In genomic region chr3:149715247-149715646, GRCh38 we compare ENCODE assay signal across 25 cellular contexts. TPM values are rescaled to one million over a fixed set of nuclear protein-coding genes. Genes with fewer than 3 reads are reported as not detected.
DNase-seq lines count a peak whose midpoint lies in the region; ATAC-seq and TF ChIP-seq lines count a peak whose summit lies in the region.
"Had no signal": no experiment of that assay in that cellular context is flagged by ENCODE, and none has a peak within 500 bp of the region (broad histone marks: within the 10 kb centered on the region; RNA-seq: fewer than 3 reads in every experiment).

No MANE protein-coding gene starts in this region.

- peaks cover 8% of the 10 kb centered on the region for H3K4me1 ChIP-seq in mammary epithelial cell (ENCODE audit: insufficient read depth, low read length)
- peaks cover 0 to 4% of the 10 kb centered on the region in 2 donors for H3K4me1 ChIP-seq in breast epithelium
- H3K4me1 ChIP-seq in IMR-90 (ENCODE audit: control insufficient read depth, insufficient read depth, low read length): no peaks in the 10 kb centered on the region
- peaks cover 8% of the 10 kb centered on the region; the same call in 1 of the 2 replicates for H3K4me1 ChIP-seq in Panc1 (ENCODE audit: control insufficient read depth, insufficient read depth, low read length)
- no peaks in the 10 kb centered on the region for H3K4me1 ChIP-seq in trophoblast cell (ENCODE audit: control insufficient read depth in 1 of 2, insufficient read depth in 2 of 2, low read length in 2 of 2)
- H3K4me1 ChIP-seq in thyroid gland: no peaks in the 10 kb centered on the region
- H3K4me1 ChIP-seq: BE2C, BLaER1 had no signal

- dilution Hi-C loops in mammary epithelial cell (cut with HindIII; ENCODE audit: low sequenced_read_pairs): loop anchor here (5.0 kb wide), 1 partner anchor 53 kb away; no protein-coding TSS in a partner anchor
- dilution Hi-C loops in IMR-90 (cut with HindIII; ENCODE audit: low sequenced_read_pairs, unreplicated experiment): no loop called here

- H3K9ac ChIP-seq in mammary epithelial cell (ENCODE audit: insufficient read depth, low read length) (no peak overlapping the region), IMR-90 (ENCODE audit: low read depth, low read length) (no peak overlapping the region), trophoblast cell (ENCODE audit: low read length) (peak overlapping the region; percentile 18)
- H3K9ac ChIP-seq: BLaER1 had no signal

- H2BK12ac ChIP-seq in trophoblast cell (ENCODE audit: low read length): no peak overlapping the region

- no peak overlapping the region for H4K5ac ChIP-seq in IMR-90 (ENCODE audit: low read depth, low read length)

- in situ Hi-C loops in mammary epithelial cell (cut with MboI; ENCODE audit: low sequenced_read_pairs in 2 of 2): loop anchor here (5.0 to 10.0 kb wide), 2 partner anchors 150 to 188 kb away; no protein-coding TSS in a partner anchor
- in situ Hi-C loops in IMR-90 (cut with MboI; ENCODE audit: low sequenced_read_pairs): loop anchor here (5.0 to 25.0 kb wide), 3 partner anchors 203 to 753 kb away; no protein-coding TSS in a partner anchor
- in situ Hi-C loops in Panc1 (cut with HindIII; ENCODE audit: low pct_unique_long_range_greater_than_20kb, low sequenced_read_pairs): no loop called here

- H3K14ac ChIP-seq in IMR-90 (replicated peaks; ENCODE audit: low read depth, low read length) (no peak overlapping the region), trophoblast cell (ENCODE audit: low read length) (no peak overlapping the region)

- TF ChIP-seq POLR2A in breast epithelium (IDR thresholded peaks at IDR 0.05) (no peak), IMR-90 (IDR thresholded peaks at IDR 0.05; ENCODE audit: low read depth, low read length) (no peak), thyroid gland (IDR thresholded peaks at IDR 0.05) (no peak)

- ATAC-seq in IMR-90 (ENCODE audit: low read depth) (no peak), Panc1 (0 out of 2 replicates have a peak, but pooled peaks have one; percentile 35)
- ATAC-seq: GM12878 had no signal

- no peak overlapping the region for H2BK15ac ChIP-seq in IMR-90 (ENCODE audit: low read depth, low read length)

- no peaks in the 10 kb centered on the region for H3K36me3 ChIP-seq in mammary epithelial cell (ENCODE audit: insufficient read depth, low read length)
- H3K36me3 ChIP-seq in breast epithelium: no peaks in the 10 kb centered on the region
- H3K36me3 ChIP-seq in IMR-90 (ENCODE audit: control insufficient read depth, insufficient read depth, low read length): no peaks in the 10 kb centered on the region
- H3K36me3 ChIP-seq in Panc1 (ENCODE audit: control insufficient read depth, insufficient read depth, low read length): no peaks in the 10 kb centered on the region
- H3K36me3 ChIP-seq in trophoblast cell (ENCODE audit: control insufficient read depth in 1 of 2, insufficient read depth in 2 of 2, low read length in 2 of 2): no peaks in the 10 kb centered on the region
- H3K36me3 ChIP-seq in thyroid gland: no peaks in the 10 kb centered on the region
- H3K36me3 ChIP-seq: BE2C, BLaER1 had no signal

- DNase-seq in mammary epithelial cell (no peak), breast epithelium (ENCODE audit: low spot score in 2 of 2) (no peak), IMR-90 (no peak), Panc1 (ENCODE audit: low read depth, low spot score) (no peak), trophoblast cell (no peak), thyroid gland (no peak), NOMO-1 treated with DMSO at 0.1 percent for 48 hours (lab: John Stamatoyannopoulos, UW; ENCODE audit: unreplicated experiment) (no peak)
- DNase-seq: 8988T; ACHN; BE2C; C1 segment of cervical spinal cord; CD4-positive, alpha-beta memory T cell; CD4-positive, CD25-positive, alpha-beta regulatory T cell; CD8-positive, alpha-beta memory T cell; COR-L47; DMS 273 treated with DMSO at 0.1 percent for 48 hours; DMS153; DMS53; DMS79; DND-41; EL; GDM1 had no signal

- H3K9me3 ChIP-seq in mammary epithelial cell (replicated peaks; ENCODE audit: insufficient read depth, low read length) (no peaks in the 10 kb centered on the region), breast epithelium (no peaks in the 10 kb centered on the region), IMR-90 (ENCODE audit: control insufficient read depth, insufficient read depth, low read length) (no peaks in the 10 kb centered on the region), Panc1 (ENCODE audit: control insufficient read depth, insufficient read depth, low read depth, low read length) (peaks cover 8% of the 10 kb centered on the region; the same call in 1 of the 2 replicates), trophoblast cell (ENCODE audit: insufficient read depth, low read depth, low read length) (no peaks in the 10 kb centered on the region), thyroid gland (no peaks in the 10 kb centered on the region)
- H3K9me3 ChIP-seq: BE2C, BLaER1 had no signal

- no peak overlapping the region for H3K4ac ChIP-seq in IMR-90 (ENCODE audit: low read depth, low read length)
- no peak overlapping the region for H3K4ac ChIP-seq in trophoblast cell (ENCODE audit: low read depth, low read length)

- POLR2A ChIA-PET in IMR-90 (lab: Charles Lee; ENCODE audit: unreplicated experiment): no interaction called here
- POLR2A ChIA-PET in Panc1 (lab: Charles Lee): interaction anchor here (0.6 kb wide), 1 partner anchor 63 kb away, joined by 12 read pairs; no protein-coding TSS in a partner anchor

- H2AK9ac ChIP-seq in IMR-90 (replicated peaks; ENCODE audit: low read depth, low read length, poor library complexity): no peak overlapping the region

- no peaks in the 10 kb centered on the region; a peak in 1 of 4 replicates for H3K79me1 ChIP-seq in IMR-90 (ENCODE audit: low read depth in 1 of 2, low read length in 2 of 2)
- no peaks in the 10 kb centered on the region for H3K79me1 ChIP-seq in trophoblast cell (ENCODE audit: low read length)

- H2BK5ac ChIP-seq in IMR-90 (ENCODE audit: low read depth, low read length, poor library complexity, severe bottlenecking) (no peak overlapping the region), trophoblast cell (ENCODE audit: low read depth, low read length, poor library complexity) (no peak overlapping the region)

- H3K23ac ChIP-seq in IMR-90 (ENCODE audit: low read depth, low read length) (no peak overlapping the region), trophoblast cell (ENCODE audit: low read length) (no peak overlapping the region)

- TF ChIP-seq CTCF in mammary epithelial cell (conservative IDR thresholded peaks at IDR 0.05 in 1 of 2, IDR thresholded peaks at IDR 0.05 in 1 of 2; ENCODE audit: extremely low read depth in 1 of 2, insufficient read depth in 1 of 2, low read depth in 1 of 2, low read length in 2 of 2): no peak
- TF ChIP-seq CTCF in breast epithelium (IDR thresholded peaks at IDR 0.05): no peak
- TF ChIP-seq CTCF in IMR-90 (conservative IDR thresholded peaks at IDR 0.05; ENCODE audit: low read depth, low read length): no peak
- TF ChIP-seq CTCF in Panc1 (IDR thresholded peaks at IDR 0.05): no peak
- no peak for TF ChIP-seq CTCF in thyroid gland (IDR thresholded peaks at IDR 0.05)

- H2AK5ac ChIP-seq in IMR-90 (ENCODE audit: low read depth, low read length): peak overlapping the region; percentile 15; the same call in 1 of the 2 replicates
- peak overlapping the region; percentile 69 for H2AK5ac ChIP-seq in trophoblast cell (ENCODE audit: low read length)

- H3K27me3 ChIP-seq in mammary epithelial cell (ENCODE audit: insufficient read depth, low read length) (no peaks in the 10 kb centered on the region), breast epithelium (no peaks in the 10 kb centered on the region), IMR-90 (ENCODE audit: control insufficient read depth, insufficient read depth, low read length) (no peaks in the 10 kb centered on the region), Panc1 (ENCODE audit: control insufficient read depth, insufficient read depth, low read length) (no peaks in the 10 kb centered on the region), trophoblast cell (ENCODE audit: insufficient read depth, low read length) (no peaks in the 10 kb centered on the region), thyroid gland (no peaks in the 10 kb centered on the region)
- H3K27me3 ChIP-seq: BE2C, BLaER1 had no signal

- no peak overlapping the region for H2BK20ac ChIP-seq in IMR-90 (ENCODE audit: low read depth, low read length)

- H2BK120ac ChIP-seq in IMR-90 (ENCODE audit: low read depth, low read length): no peak overlapping the region
- no peak overlapping the region for H2BK120ac ChIP-seq in trophoblast cell (ENCODE audit: insufficient read depth, low read length, poor library complexity)

- no peak overlapping the region for H4K8ac ChIP-seq in IMR-90 (ENCODE audit: low read depth in 2 of 2, low read length in 2 of 2)
- H4K8ac ChIP-seq in trophoblast cell (ENCODE audit: low read depth, low read length): peak overlapping the region; percentile 11

- 15% methylated on average over 10 of the region's 13 CpGs for WGBS in mammary epithelial cell (ENCODE audit: low coverage, missing lambda C conversion rate)
- WGBS in IMR-90 (ENCODE audit: extremely low coverage in 2 of 2, insufficient read length in 1 of 2), 2 experiments: 97% methylated on average over 8 of the region's 13 CpGs; no CpG with 5 or more reads in 1 of the 2 experiments
- no CpG with 5 or more reads among the region's 13 CpGs for WGBS in trophoblast cell (ENCODE audit: extremely low coverage, insufficient coverage, insufficient read length)
- 92 to 97% methylated on average over 13 of the region's 13 CpGs for WGBS in thyroid gland, 2 donors

- no peaks in the 10 kb centered on the region for H3K9me1 ChIP-seq in IMR-90 (ENCODE audit: insufficient read depth, low read length)

- H4K12ac ChIP-seq in trophoblast cell (ENCODE audit: low read depth, low read length): no peak overlapping the region

- H3K18ac ChIP-seq in IMR-90 (ENCODE audit: low read depth, low read length) (no peak overlapping the region), trophoblast cell (ENCODE audit: low read length) (no peak overlapping the region)

- no peak overlapping the region for H3K56ac ChIP-seq in IMR-90 (ENCODE audit: extremely low read depth, insufficient read depth, low read length)

- peak overlapping the region; percentile 67 for H2AFZ ChIP-seq in mammary epithelial cell (ENCODE audit: low read depth, low read length)
- no peak overlapping the region for H2AFZ ChIP-seq in IMR-90 (replicated peaks; ENCODE audit: low read length, poor library complexity)
- H2AFZ ChIP-seq in trophoblast cell (ENCODE audit: insufficient read depth, low read length, poor library complexity): no peak overlapping the region

- H3K4me2 ChIP-seq in mammary epithelial cell (ENCODE audit: insufficient read depth, low read depth, low read length): no peak overlapping the region
- H3K4me2 ChIP-seq in IMR-90 (ENCODE audit: low read depth, low read length): no peak overlapping the region
- H3K4me2 ChIP-seq in trophoblast cell (ENCODE audit: low read length): no peak overlapping the region
- H3K4me2 ChIP-seq: BLaER1 had no signal

- CTCF ChIA-PET in mammary epithelial cell (lab: Charles Lee; ENCODE audit: low non-redundant PET): no interaction called here
- CTCF ChIA-PET in IMR-90 (lab: Yijun Ruan, JAX): no interaction called here
- CTCF ChIA-PET in Panc1 (lab: Charles Lee): interaction anchor here (1.0 kb wide), 1 partner anchor 10 kb away, joined by 3 read pairs; no protein-coding TSS in a partner anchor

- H4K91ac ChIP-seq in IMR-90 (ENCODE audit: insufficient read depth, low read depth, low read length) (no peak overlapping the region), trophoblast cell (ENCODE audit: low read depth, low read length) (peak overlapping the region; percentile 51)

- no peak overlapping the region for H3K4me3 ChIP-seq in mammary epithelial cell (replicated peaks in 1 of 3; ENCODE audit: insufficient read depth in 1 of 3, low read depth in 2 of 3, low read length in 3 of 3)
- H3K4me3 ChIP-seq in breast epithelium: peak overlapping the region in 1 of 3 donors; percentile 29
- no peak overlapping the region for H3K4me3 ChIP-seq in IMR-90 (ENCODE audit: insufficient read depth, low read depth, low read length)
- H3K4me3 ChIP-seq in Panc1 (ENCODE audit: low read depth in 2 of 2, low read length in 2 of 2): no peak overlapping the region
- H3K4me3 ChIP-seq in trophoblast cell (ENCODE audit: low read depth, low read length): no peak overlapping the region
- no peak overlapping the region for H3K4me3 ChIP-seq in thyroid gland (replicated peaks in 1 of 3)
- H3K4me3 ChIP-seq: BLaER1, GM12878 had no signal

- TF ChIP-seq RAD21 in IMR-90 (IDR thresholded peaks at IDR 0.05; ENCODE audit: low read length): no peak

- no peak overlapping the region for H3K27ac ChIP-seq in mammary epithelial cell (ENCODE audit: insufficient read depth, low read depth, low read length)
- no peak overlapping the region for H3K27ac ChIP-seq in breast epithelium
- H3K27ac ChIP-seq in IMR-90 (ENCODE audit: insufficient read depth, low read length): no peak overlapping the region
- H3K27ac ChIP-seq in Panc1 (ENCODE audit: low read length): no peak overlapping the region
- no peak overlapping the region for H3K27ac ChIP-seq in trophoblast cell (ENCODE audit: low read depth, low read length)
- no peak overlapping the region for H3K27ac ChIP-seq in thyroid gland
- H3K27ac ChIP-seq: BLaER1 had no signal

- intact Hi-C loops in mammary epithelial cell (cut with micrococcal nuclease) (no loop called here), breast epithelium (cut with DNase I; ENCODE audit: low total_unique reads) (no loop called here), IMR-90 (cut with micrococcal nuclease) (no loop called here), Panc1 (cut with micrococcal nuclease; ENCODE audit: unreplicated experiment) (loop anchor here (5.0 to 10.0 kb wide), 2 partner anchors 180 to 203 kb away; no protein-coding TSS in a partner anchor), thyroid gland (cut with DNase I) (loop anchor here (5.0 to 10.0 kb wide), 3 partner anchors 50 to 203 kb away; no protein-coding TSS in a partner anchor)

- H3K79me2 ChIP-seq in mammary epithelial cell (ENCODE audit: insufficient read depth, low read length) (no peaks in the 10 kb centered on the region), trophoblast cell (ENCODE audit: control insufficient read depth, insufficient read depth, low read length, poor library complexity) (no peaks in the 10 kb centered on the region)

- BruUV-seq in mammary epithelial cell (replicated peaks; lab: Mats Ljungman, UMichigan) (no TSS peak), IMR-90 (replicated peaks; lab: Mats Ljungman, UMichigan) (no TSS peak), Panc1 (replicated peaks; lab: Mats Ljungman, UMichigan) (no TSS peak)

- H4K20me1 ChIP-seq in mammary epithelial cell (ENCODE audit: insufficient read depth, low read length): no peaks in the 10 kb centered on the region
- no peaks in the 10 kb centered on the region for H4K20me1 ChIP-seq in IMR-90 (ENCODE audit: insufficient read depth, low read length)
- H4K20me1 ChIP-seq: BLaER1 had no signal

RNA-seq across cellular contexts. Expression of gene COMMD2, which starts 37.0 kb away (rescaled TPM):
- total RNA-seq in mammary epithelial cell: 10 to 100 TPM; 29.3 to 38.8 TPM
- polyA plus RNA-seq in mammary epithelial cell: 33.9 TPM
- polyA minus RNA-seq in mammary epithelial cell: 31.6 TPM
- total RNA-seq in breast epithelium: 10 to 100 TPM; 26.2 to 38.8 (median 26.4) TPM
- 31.9 and 46.1 TPM in 2 replicates for total RNA-seq in IMR-90 (2012; rRNA removed)
- 23.6 and 25.9 TPM in 2 replicates for polyA plus RNA-seq in IMR-90 (2012; rRNA removed)
- 6.3 and 8.4 TPM in 2 replicates for polyA plus RNA-seq in IMR-90 (2012; cell fraction: cytosol; rRNA removed)
- 4.1 and 14.8 TPM in 2 replicates for polyA plus RNA-seq in IMR-90 (2012; cell fraction: nucleus; rRNA removed; ENCODE audit: low replicate concordance)
- 70.2 TPM for total RNA-seq in Panc1 (2021; ENCODE audit: unreplicated experiment)
- polyA plus RNA-seq in Panc1 (2012; ENCODE audit: insufficient read length): 53.1 TPM
- polyA plus RNA-seq in trophoblast cell (2013): 24.6 and 25.6 TPM in 2 replicates
- 10 to 100 TPM; 36.4 to 56.5 (median 45.6) TPM for total RNA-seq in thyroid gland

RNA-seq across cellular contexts. Expression of gene WWTR1, which starts 57.4 kb away (rescaled TPM):
- total RNA-seq in mammary epithelial cell: 10 to 100 TPM; 56.1 to 58.0 TPM
- polyA plus RNA-seq in mammary epithelial cell: 76.3 TPM
- 149 TPM for polyA minus RNA-seq in mammary epithelial cell
- 10 to 100 TPM; 53.6 to 98.2 (median 91.4) TPM for total RNA-seq in breast epithelium
- total RNA-seq in IMR-90 (2012; rRNA removed): 30.3 and 38.9 TPM in 2 replicates
- 65.3 and 66.9 TPM in 2 replicates for polyA plus RNA-seq in IMR-90 (2012; rRNA removed)
- 31.8 and 59.9 TPM in 2 replicates for polyA plus RNA-seq in IMR-90 (2012; cell fraction: cytosol; rRNA removed)
- polyA plus RNA-seq in IMR-90 (2012; cell fraction: nucleus; rRNA removed; ENCODE audit: low replicate concordance): 53.5 and 83.5 TPM in 2 replicates
- total RNA-seq in Panc1 (2021; ENCODE audit: unreplicated experiment): 298 TPM
- polyA plus RNA-seq in Panc1 (2012; ENCODE audit: insufficient read length): 335 TPM
- 60.2 and 61.6 TPM in 2 replicates for polyA plus RNA-seq in trophoblast cell (2013)
- 10 to 100 TPM; 56.7 to 87.6 (median 78.5) TPM for total RNA-seq in thyroid gland
- polyA plus RNA-seq: CD14-positive monocyte had no signal

Comparison
In these comparisons a context has a peak if more than half of its experiments do, and no peak if none do; other contexts are left out.
1. intact Hi-C loops: an anchor here in Panc1 (5.0 to 10.0 kb wide) and thyroid gland (5.0 to 10.0 kb wide); none called in mammary epithelial cell, breast epithelium and IMR-90.